23 cellular contexts compared by ENCODE assay signal in genomic region chr2:239594772-239595608, GRCh38.
A peak's percentile ranks its signal among the peaks of the same experiment; 100 is the strongest.
DNase-seq lines count a peak whose midpoint lies in the region; ATAC-seq, FAIRE-seq and TF ChIP-seq lines count a peak whose summit lies in the region.
"Had no signal": no experiment of that assay in that cellular context is flagged by ENCODE, and none has a peak within 500 bp of the region (broad histone marks: within the 10 kb centered on the region; RNA-seq: fewer than 3 reads in every experiment).

No MANE protein-coding gene starts in this region.

- H3F3A ChIP-seq in neural progenitor cell (ENCODE audit: low read depth) = no peaks in the 10 kb centered on the region

- no peak for FAIRE-seq in HepG2 (lab: Jason Lieb, UNC)

- no peaks in the 10 kb centered on the region for H3K36me3 Mint-ChIP-seq in chondrocyte (ENCODE audit: low read depth)
- H3K36me3 Mint-ChIP-seq in neural progenitor cell = no peaks in the 10 kb centered on the region
- H3K36me3 Mint-ChIP-seq: mesothelial cell of epicardium had no signal

- no peaks in the 10 kb centered on the region for H3K36me3 ChIP-seq in right lobe of liver
- no peaks in the 10 kb centered on the region for H3K36me3 ChIP-seq in HepG2 (replicated peaks in 1 of 2; ENCODE audit: control insufficient read depth in 1 of 2, insufficient read depth in 2 of 2, low read length in 2 of 2)
- H3K36me3 ChIP-seq in neural progenitor cell = no peaks in the 10 kb centered on the region
- no peaks in the 10 kb centered on the region for H3K36me3 ChIP-seq in aorta (ENCODE audit: control insufficient read depth in 1 of 2, insufficient read depth in 2 of 2, low read length in 1 of 2)
- H3K36me3 ChIP-seq: esophagus squamous epithelium, tibial nerve had no signal

- in situ Hi-C loops in HepG2 (cut with HindIII; ENCODE audit: extremely low pct_ligation_motif_present, low pct_unique_long_range_greater_than_20kb) = no loop called here

- H3K4me3 Mint-ChIP-seq in chondrocyte (ENCODE audit: unreplicated experiment) (no peak overlapping the region), neural progenitor cell (peak overlapping the region; percentile 30)
- H3K4me3 Mint-ChIP-seq: CD8-positive, alpha-beta memory T cell; mesothelial cell of epicardium; nephron had no signal

- peak; percentile 16 to 38 (median 31) for DNase-seq in right lobe of liver
- no peak for DNase-seq in HepG2 (ENCODE audit: low spot score)
- peak; percentile 69 for DNase-seq in chondrocyte (ENCODE audit: low spot score)
- no peak for DNase-seq in neural progenitor cell (ENCODE audit: low spot score)
- DNase-seq in aorta = peak; percentile 26 to 54
- DNase-seq: effector CD8-positive, alpha-beta T cell; esophagus squamous epithelium; KG1; NCI-H1930; NK-92 treated with Interleukin-12 subunit alpha and Interleukin-12 subunit beta, amount 100 ng/mL, for 24 hours; stimulated activated CD4-positive, alpha-beta T cell treated with anti-CD3 and anti-CD28 coated beads, Interleukin-2, amount 100 ng/mL, for 24 hours; stimulated activated naive CD4-positive, alpha-beta T cell treated with Interleukin-2 at 50 U/mL for 16 hours had no signal

- no peak for ATAC-seq in right lobe of liver
- ATAC-seq in HepG2 = no peak
- ATAC-seq in aorta (ENCODE audit: low FRiP score) = no peak
- ATAC-seq in esophagus mucosa = no peak
- no peak for ATAC-seq in GM19467 (IDR thresholded peaks at IDR 0.05; ENCODE audit: unreplicated experiment)
- no peak for ATAC-seq in GM21526 (IDR thresholded peaks at IDR 0.05; ENCODE audit: low FRiP score, unreplicated experiment)
- ATAC-seq: activated CD4-positive, CD25-positive, alpha-beta regulatory T cell treated with anti-CD3 and anti-CD28 coated beads, Interleukin-2, amount 50 U/mL, for 24 hours; left colon; SK-N-SH treated with all-trans-retinoic acid at 6 μM for 48 hours had no signal

- H3K9me3 ChIP-seq in right lobe of liver (no peaks in the 10 kb centered on the region), HepG2 (ENCODE audit: low read length) (peaks cover 19% of the 10 kb centered on the region), neural progenitor cell (ENCODE audit: low read depth) (no peaks in the 10 kb centered on the region), aorta (ENCODE audit: control insufficient read depth, low read length) (no peaks in the 10 kb centered on the region)
- H3K9me3 ChIP-seq: esophagus squamous epithelium, tibial nerve had no signal

- no TSS peak for BruUV-seq in HepG2 (replicated peaks; lab: Mats Ljungman, UMichigan)

- TF ChIP-seq POLR2A in right lobe of liver (IDR thresholded peaks at IDR 0.05) = no peak
- no peak for TF ChIP-seq POLR2A in HepG2 (IDR thresholded peaks at IDR 0.05; ENCODE audit: insufficient read depth in 1 of 2, low read depth in 2 of 2, low read length in 2 of 2)

- H3K27ac Mint-ChIP-seq in chondrocyte (ENCODE audit: unreplicated experiment) (no peak overlapping the region), neural progenitor cell (peak overlapping the region; percentile 50)
- H3K27ac Mint-ChIP-seq: mesothelial cell of epicardium, nephron, progenitor cell of endocrine pancreas had no signal

- TF ChIP-seq RAD21 in HepG2 (CRISPR knock-in tag; IDR thresholded peaks at IDR 0.05) = no peak

- POLR2A ChIA-PET in HepG2 (lab: Yijun Ruan, JAX) = no interaction called here

- H3K27me3 ChIP-seq in right lobe of liver (no peaks in the 10 kb centered on the region), HepG2 (ENCODE audit: control insufficient read depth in 1 of 2, insufficient read depth in 2 of 2, low read length in 2 of 2) (peaks cover 2 to 47% of the 10 kb centered on the region in 2 experiments), neural progenitor cell (peaks cover 4% of the 10 kb centered on the region), aorta (ENCODE audit: control insufficient read depth in 1 of 2, insufficient read depth in 2 of 2, low read length in 1 of 2) (no peaks in the 10 kb centered on the region)
- H3K27me3 ChIP-seq: esophagus squamous epithelium, tibial nerve had no signal

- no peak for TF ChIP-seq EP300 in HepG2 (IDR thresholded peaks at IDR 0.05; ENCODE audit: low read depth in 2 of 2, low read length in 2 of 2)
- no peak for TF ChIP-seq EP300 in HepG2 (CRISPR knock-in tag; IDR thresholded peaks at IDR 0.05; ENCODE audit: borderline replicate concordance)

- H3K4me3 ChIP-seq in right lobe of liver (no peak overlapping the region), HepG2 (replicated peaks in 1 of 3; ENCODE audit: insufficient read depth in 1 of 3, low read depth in 2 of 3, low read length in 3 of 3) (no peak overlapping the region), neural progenitor cell (no peak overlapping the region), aorta (ENCODE audit: low read length in 2 of 2) (no peak overlapping the region)
- H3K4me3 ChIP-seq: esophagus squamous epithelium, tibial nerve had no signal

- 82% methylated on average over 8 of the region's 20 CpGs for WGBS in right lobe of liver (ENCODE audit: insufficient coverage, low coverage, low lambda C conversion rate, missing lambda C conversion rate)
- WGBS in HepG2 (ENCODE audit: low lambda C conversion rate) = 60% methylated on average over 15 of the region's 20 CpGs
- 89 to 91% methylated on average over 20 of the region's 20 CpGs for WGBS in aorta, 2 donors

- CTCF ChIA-PET in HepG2 (lab: Yijun Ruan, JAX; ENCODE audit: low intra/inter-chr PET ratio, low total read pairs) = no interaction called here

- H3K9ac ChIP-seq in HepG2 (ENCODE audit: insufficient read depth, low read depth, low read length) (no peak overlapping the region), neural progenitor cell (no peak overlapping the region)

- H3K9me3 Mint-ChIP-seq in chondrocyte (ENCODE audit: low read depth) (peaks cover 11% of the 10 kb centered on the region), neural progenitor cell (peaks cover 22% of the 10 kb centered on the region)
- H3K9me3 Mint-ChIP-seq: CD8-positive, alpha-beta memory T cell had no signal

- H3K4me1 ChIP-seq in right lobe of liver = no peaks in the 10 kb centered on the region
- no peaks in the 10 kb centered on the region for H3K4me1 ChIP-seq in HepG2 (ENCODE audit: insufficient read depth, low read length)
- H3K4me1 ChIP-seq in neural progenitor cell = no peaks in the 10 kb centered on the region
- H3K4me1 ChIP-seq in aorta (ENCODE audit: control insufficient read depth in 1 of 2, insufficient read depth in 2 of 2, low read length in 2 of 2) = no peaks in the 10 kb centered on the region
- H3K4me1 ChIP-seq: esophagus squamous epithelium, tibial nerve had no signal

- no peaks in the 10 kb centered on the region for H3K4me1 Mint-ChIP-seq in chondrocyte (ENCODE audit: low read depth)
- peaks cover 12% of the 10 kb centered on the region for H3K4me1 Mint-ChIP-seq in neural progenitor cell
- H3K4me1 Mint-ChIP-seq: mesothelial cell of epicardium had no signal

- H3K4me2 ChIP-seq in HepG2 (ENCODE audit: low read depth, low read length) (no peak overlapping the region), neural progenitor cell (no peak overlapping the region)

- no peak overlapping the region for H2AFZ ChIP-seq in HepG2 (ENCODE audit: low read length)
- H2AFZ ChIP-seq in neural progenitor cell (replicated peaks) = no peak overlapping the region

- intact Hi-C loops in right lobe of liver (cut with DNase I) = no loop called here
- intact Hi-C loops in HepG2 (cut with micrococcal nuclease; ENCODE audit: unreplicated experiment) = no loop called here
- intact Hi-C loops in aorta (cut with DNase I) = no loop called here

- no peaks in the 10 kb centered on the region for H4K20me1 ChIP-seq in HepG2 (ENCODE audit: insufficient read depth, low read length)
- no peaks in the 10 kb centered on the region for H4K20me1 ChIP-seq in neural progenitor cell (ENCODE audit: low read depth)

- no peak overlapping the region for H3K27ac ChIP-seq in right lobe of liver
- no peak overlapping the region for H3K27ac ChIP-seq in HepG2 (ENCODE audit: extremely low read length, insufficient read depth, low read length)
- no peak overlapping the region for H3K27ac ChIP-seq in neural progenitor cell
- H3K27ac ChIP-seq in aorta (ENCODE audit: low read depth in 1 of 2, low read length in 2 of 2) = no peak overlapping the region
- H3K27ac ChIP-seq: esophagus squamous epithelium, tibial nerve had no signal

- H3K27me3 Mint-ChIP-seq in chondrocyte (ENCODE audit: low read depth) (no peaks in the 10 kb centered on the region), neural progenitor cell (ENCODE audit: insufficient read depth, low read depth) (peaks cover 18% of the 10 kb centered on the region)

- TF ChIP-seq CTCF in right lobe of liver (IDR thresholded peaks at IDR 0.05) (no peak), HepG2 (CRISPR knock-in tag; IDR thresholded peaks at IDR 0.05) (no peak), chondrocyte (IDR thresholded peaks at IDR 0.05) (no peak), neural progenitor cell (IDR thresholded peaks at IDR 0.05) (no peak)

- no peaks in the 10 kb centered on the region for H3K79me2 ChIP-seq in HepG2 (ENCODE audit: insufficient read depth, low read length)
- H3K79me2 ChIP-seq in neural progenitor cell (ENCODE audit: low read depth) = no peaks in the 10 kb centered on the region

TF ChIP-seq in HepG2, 621 proteins besides CTCF, POLR2A, EP300 and RAD21 (continues in another document):
- TF ChIP-seq SNAPC2 (CRISPR knock-in tag; IDR thresholded peaks at IDR 0.05) (no peak), REPIN1 (CRISPR knock-in tag; IDR thresholded peaks at IDR 0.05; ENCODE audit: borderline replicate concordance, low read depth) (no peak), RFX1 (IDR thresholded peaks at IDR 0.05) (no peak), ZNF639 (CRISPR knock-in tag; conservative IDR thresholded peaks at IDR 0.05) (no peak), KLF15 (CRISPR knock-in tag; IDR thresholded peaks at IDR 0.05; ENCODE audit: borderline replicate concordance) (no peak), GPN1 (CRISPR knock-in tag; IDR thresholded peaks at IDR 0.05; ENCODE audit: borderline replicate concordance) (no peak), ZNF460 (CRISPR knock-in tag; IDR thresholded peaks at IDR 0.05; ENCODE audit: borderline replicate concordance) (no peak), SAP130 (CRISPR knock-in tag; IDR thresholded peaks at IDR 0.05; ENCODE audit: low read depth) (no peak)

Comparison
In these comparisons a context has a peak if more than half of its experiments do, and no peak if none do; other contexts are left out.
1. DNase-seq: peak in right lobe of liver (3 of 3), chondrocyte (single experiment) and aorta (2 of 2); none in HepG2 (single experiment) and neural progenitor cell (single experiment).